ENCODE assay signal across 11 cellular contexts in the genomic region with DNA sequence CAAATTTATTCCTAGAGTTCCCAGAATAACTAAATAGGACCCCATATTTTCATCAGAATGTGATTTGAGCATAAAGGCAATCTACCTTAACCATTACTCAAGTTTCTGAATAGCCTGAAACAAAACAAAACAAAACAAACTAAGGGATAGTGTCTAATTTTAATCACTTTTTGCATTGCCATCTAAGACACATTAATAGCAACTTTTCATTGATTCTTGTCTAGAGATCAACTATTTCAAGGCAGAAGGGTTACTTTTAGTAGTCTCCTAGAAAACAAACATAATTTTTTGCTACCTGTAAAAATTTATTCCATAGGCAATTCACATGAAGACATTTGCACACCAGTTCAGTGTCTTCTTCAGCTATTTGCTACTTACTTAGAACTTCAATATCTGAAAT.
A peak's percentile ranks its signal among the peaks of the same experiment; 100 is the strongest.
DNase-seq lines count a peak whose midpoint lies in the region; ATAC-seq and TF ChIP-seq lines count a peak whose summit lies in the region.
"Had no signal": no experiment of that assay in that cellular context is flagged by ENCODE, and none has a peak within 500 bp of the region (broad histone marks: within the 10 kb centered on the region; RNA-seq: fewer than 3 reads in every experiment).

No MANE protein-coding gene starts in this region.

- H3K9ac ChIP-seq in HCT116 (ENCODE audit: low read length) (no peak overlapping the region), adipocyte (ENCODE audit: low read length) (peak overlapping the region; percentile 19)
- H3K9ac ChIP-seq: BLaER1, GM23248 had no signal

- H3K4me1 ChIP-seq in HCT116 (ENCODE audit: control insufficient read depth in 1 of 2, insufficient read depth in 2 of 2, low read length in 2 of 2) = peaks cover 0 to 9% of the 10 kb centered on the region in 2 experiments; a peak in 2 of 4 replicates
- peaks cover 22% of the 10 kb centered on the region for H3K4me1 ChIP-seq in adipocyte (ENCODE audit: control insufficient read depth, insufficient read depth, low read length)
- no peaks in the 10 kb centered on the region for H3K4me1 ChIP-seq in tibial artery
- no peaks in the 10 kb centered on the region for H3K4me1 ChIP-seq in osteoblast (ENCODE audit: insufficient read depth, low read length)
- H3K4me1 ChIP-seq: BLaER1, Caco-2 had no signal

- no peak for DNase-seq in Calu3
- no peak for DNase-seq in HCT116 (ENCODE audit: low read depth, low spot score)
- no peak for DNase-seq in adipocyte (ENCODE audit: low read depth)
- DNase-seq in myocyte (ENCODE audit: low read depth) = peak; percentile 27
- no peak for DNase-seq in NCI-H128 (lab: John Stamatoyannopoulos, UW; ENCODE audit: unreplicated experiment)
- no peak for DNase-seq in tibial artery
- no peak for DNase-seq in osteoblast (ENCODE audit: insufficient read length, low spot score, missing footprints)

- H3K9me3 Mint-ChIP-seq in Calu3 (ENCODE audit: low read depth, unreplicated experiment) = no peaks in the 10 kb centered on the region
- H3K9me3 Mint-ChIP-seq: CD8-positive, alpha-beta memory T cell had no signal

- H3K27me3 Mint-ChIP-seq in Calu3 (ENCODE audit: unreplicated experiment) = no peaks in the 10 kb centered on the region

- no peaks in the 10 kb centered on the region for H3K9me2 ChIP-seq in HCT116 (ENCODE audit: insufficient read depth)

- CTCF ChIA-PET in Calu3 (lab: Charles Lee) = interaction anchor here (0.5 to 3.6 kb wide), 20 partner anchors 11 to 290 kb away, joined by 3 to 29 read pairs (median 6); a partner anchor contains a TSS
- CTCF ChIA-PET in HCT116 (lab: Charles Lee) = interaction anchor here (0.7 to 4.8 kb wide), 34 partner anchors 10 to 388 kb away, joined by 3 to 70 read pairs (median 5); a partner anchor contains a TSS

- TF ChIP-seq POLR2A in HCT116 (IDR thresholded peaks at IDR 0.05; ENCODE audit: borderline replicate concordance, extremely low read depth, insufficient read depth, insufficient read length) = no peak

- no peaks in the 10 kb centered on the region for H3K9me3 ChIP-seq in HCT116 (ENCODE audit: control insufficient read depth in 1 of 2, insufficient read depth in 1 of 2, low read depth in 1 of 2, low read length in 2 of 2)
- H3K9me3 ChIP-seq in adipocyte (ENCODE audit: control insufficient read depth, low read length) = no peaks in the 10 kb centered on the region
- no peaks in the 10 kb centered on the region for H3K9me3 ChIP-seq in tibial artery
- H3K9me3 ChIP-seq in osteoblast (ENCODE audit: low read depth, low read length) = no peaks in the 10 kb centered on the region
- H3K9me3 ChIP-seq: BLaER1, Caco-2 had no signal

- no peak overlapping the region for H3K4me3 Mint-ChIP-seq in Calu3 (ENCODE audit: low read depth, unreplicated experiment)
- H3K4me3 Mint-ChIP-seq: CD8-positive, alpha-beta memory T cell had no signal

- TF ChIP-seq CTCF in Calu3 (IDR thresholded peaks at IDR 0.05; ENCODE audit: unreplicated experiment) (no peak), HCT116 (IDR thresholded peaks at IDR 0.05 in 2 of 3, conservative IDR thresholded peaks at IDR 0.05 in 1 of 3; ENCODE audit: borderline replicate concordance in 1 of 3, insufficient read depth in 1 of 3, low read depth in 2 of 3, low read length in 2 of 3) (no peak), tibial artery (IDR thresholded peaks at IDR 0.05) (no peak), osteoblast (IDR thresholded peaks at IDR 0.05; ENCODE audit: extremely low read depth, low read depth, low read length) (no peak)

- RAD21 ChIA-PET in HCT116 (lab: Charles Lee; ENCODE audit: low non-redundant PET in 1 of 2, low total read pairs in 2 of 2, uncharacterized antibody in 2 of 2, unreplicated experiment in 2 of 2) = interaction anchor here (1.3 to 2.0 kb wide), 3 partner anchors 120 to 254 kb away, joined by 3 to 8 read pairs (median 5); no protein-coding TSS in a partner anchor

- peaks cover 8% of the 10 kb centered on the region for H3K4me1 Mint-ChIP-seq in Calu3 (ENCODE audit: low read depth, unreplicated experiment)

- intact Hi-C loops in Calu3 (cut with micrococcal nuclease; ENCODE audit: unreplicated experiment) (loop anchor here (5.0 to 10.0 kb wide), 3 partner anchors 73 to 310 kb away; no protein-coding TSS in a partner anchor), HCT116 (cut with micrococcal nuclease) (loop anchor here (10.0 kb wide), 1 partner anchor 310 kb away; no protein-coding TSS in a partner anchor), tibial artery (cut with DNase I; ENCODE audit: low total_unique reads) (loop anchor here (5.0 kb wide), 1 partner anchor 287 kb away; no protein-coding TSS in a partner anchor)

- H3K4me3 ChIP-seq in HCT116 (replicated peaks in 1 of 2; ENCODE audit: low read depth in 1 of 2, low read length in 2 of 2) = no peak overlapping the region
- H3K4me3 ChIP-seq in adipocyte (ENCODE audit: low read length) = no peak overlapping the region
- H3K4me3 ChIP-seq in tibial artery = no peak overlapping the region
- H3K4me3 ChIP-seq in osteoblast (ENCODE audit: insufficient read depth, low read length) = no peak overlapping the region
- H3K4me3 ChIP-seq: BLaER1, GM23248 had no signal

- H3K27ac Mint-ChIP-seq in Calu3 (ENCODE audit: unreplicated experiment) = peak overlapping the region; percentile 30

- BruUV-seq in Calu3 (replicated peaks; lab: Mats Ljungman, UMichigan) (no TSS peak), HCT116 (replicated peaks; lab: Mats Ljungman, UMichigan) (no TSS peak)

- H3K36me3 Mint-ChIP-seq in Calu3 (ENCODE audit: insufficient read depth, unreplicated experiment) = no peaks in the 10 kb centered on the region

- H3K79me2 ChIP-seq in HCT116 (ENCODE audit: insufficient read depth, low read length) = no peaks in the 10 kb centered on the region
- H3K79me2 ChIP-seq in osteoblast (ENCODE audit: insufficient read depth, low read length) = no peaks in the 10 kb centered on the region

- H3K4me2 ChIP-seq in HCT116 (ENCODE audit: low read length) (no peak overlapping the region; the same call in 1 of the 2 replicates), osteoblast (ENCODE audit: insufficient read depth, low read length) (no peak overlapping the region)
- H3K4me2 ChIP-seq: BLaER1 had no signal

- no peak for ATAC-seq in HCT116

- H3K27ac ChIP-seq in HCT116 (ENCODE audit: low read depth, low read length) = no peak overlapping the region
- H3K27ac ChIP-seq in tibial artery = no peak overlapping the region
- H3K27ac ChIP-seq in osteoblast (ENCODE audit: low read depth, low read length) = no peak overlapping the region
- H3K27ac ChIP-seq: BLaER1, GM23248 had no signal

- TF ChIP-seq RAD21 in HCT116 (IDR thresholded peaks at IDR 0.05; ENCODE audit: low read depth) = no peak

- H2AFZ ChIP-seq in HCT116 (ENCODE audit: low read depth, low read length, poor library complexity, severe bottlenecking) (peak overlapping the region; percentile 67), osteoblast (ENCODE audit: low read length) (no peak overlapping the region)
- H2AFZ ChIP-seq: GM23248 had no signal

- H4K20me1 ChIP-seq in HCT116 (ENCODE audit: insufficient read depth) (no peaks in the 10 kb centered on the region), osteoblast (ENCODE audit: insufficient read depth, low read length) (no peaks in the 10 kb centered on the region)

- POLR2A ChIA-PET in HCT116 (lab: Charles Lee) = no interaction called here

- H3K36me3 ChIP-seq in HCT116 (ENCODE audit: control insufficient read depth in 1 of 2, insufficient read depth in 2 of 2, low read length in 2 of 2) (no peaks in the 10 kb centered on the region), adipocyte (ENCODE audit: control insufficient read depth, insufficient read depth, low read length, severe bottlenecking) (no peaks in the 10 kb centered on the region), tibial artery (no peaks in the 10 kb centered on the region), osteoblast (ENCODE audit: insufficient read depth, low read length) (no peaks in the 10 kb centered on the region)
- H3K36me3 ChIP-seq: BLaER1 had no signal

- no peaks in the 10 kb centered on the region for H3K27me3 ChIP-seq in HCT116 (ENCODE audit: insufficient read depth, low read length)
- H3K27me3 ChIP-seq in adipocyte (replicated peaks; ENCODE audit: control insufficient read depth, insufficient read depth, low read length) = no peaks in the 10 kb centered on the region
- peaks cover 0 to 83% of the 10 kb centered on the region in 2 donors for H3K27me3 ChIP-seq in tibial artery
- H3K27me3 ChIP-seq in osteoblast (ENCODE audit: insufficient read depth, low read length) = peaks cover 76% of the 10 kb centered on the region

TF ChIP-seq in HCT116, 20 proteins besides CTCF, POLR2A, EP300 and RAD21 (continues in another document):
- TF ChIP-seq ZNF274 (IDR thresholded peaks at IDR 0.05; ENCODE audit: low read depth, low read length) (no peak), EGR1 (IDR thresholded peaks at IDR 0.05; ENCODE audit: low read depth) (no peak), CBX3 (IDR thresholded peaks at IDR 0.05; ENCODE audit: low read depth) (no peak), ELF1 (IDR thresholded peaks at IDR 0.05; ENCODE audit: borderline replicate concordance, low read depth) (no peak), SIN3A (IDR thresholded peaks at IDR 0.05; ENCODE audit: low read depth) (no peak), POLR2AphosphoS5 (IDR thresholded peaks at IDR 0.05; ENCODE audit: low read depth, low read length) (no peak), SRF (IDR thresholded peaks at IDR 0.05; ENCODE audit: low read depth) (no peak), TCF7L2 (IDR thresholded peaks at IDR 0.05; ENCODE audit: borderline replicate concordance, extremely low read depth, insufficient read depth, insufficient read length) (no peak), SP1 (IDR thresholded peaks at IDR 0.05; ENCODE audit: low read depth) (no peak), EZH2 (IDR thresholded peaks at IDR 0.05) (no peak)
- TF ChIP-seq, protein P1, sequence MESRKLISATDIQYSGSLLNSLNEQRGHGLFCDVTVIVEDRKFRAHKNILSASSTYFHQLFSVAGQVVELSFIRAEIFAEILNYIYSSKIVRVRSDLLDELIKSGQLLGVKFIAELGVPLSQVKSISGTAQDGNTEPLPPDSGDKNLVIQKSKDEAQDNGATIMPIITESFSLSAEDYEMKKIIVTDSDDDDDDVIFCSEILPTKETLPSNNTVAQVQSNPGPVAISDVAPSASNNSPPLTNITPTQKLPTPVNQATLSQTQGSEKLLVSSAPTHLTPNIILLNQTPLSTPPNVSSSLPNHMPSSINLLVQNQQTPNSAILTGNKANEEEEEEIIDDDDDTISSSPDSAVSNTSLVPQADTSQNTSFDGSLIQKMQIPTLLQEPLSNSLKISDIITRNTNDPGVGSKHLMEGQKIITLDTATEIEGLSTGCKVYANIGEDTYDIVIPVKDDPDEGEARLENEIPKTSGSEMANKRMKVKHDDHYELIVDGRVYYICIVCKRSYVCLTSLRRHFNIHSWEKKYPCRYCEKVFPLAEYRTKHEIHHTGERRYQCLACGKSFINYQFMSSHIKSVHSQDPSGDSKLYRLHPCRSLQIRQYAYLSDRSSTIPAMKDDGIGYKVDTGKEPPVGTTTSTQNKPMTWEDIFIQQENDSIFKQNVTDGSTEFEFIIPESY (IDR thresholded peaks at IDR 0.05; ENCODE audit: extremely low read depth, insufficient replicate concordance, low read length) = no peak
- TF ChIP-seq, protein P2, sequence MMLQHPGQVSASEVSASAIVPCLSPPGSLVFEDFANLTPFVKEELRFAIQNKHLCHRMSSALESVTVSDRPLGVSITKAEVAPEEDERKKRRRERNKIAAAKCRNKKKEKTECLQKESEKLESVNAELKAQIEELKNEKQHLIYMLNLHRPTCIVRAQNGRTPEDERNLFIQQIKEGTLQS (IDR thresholded peaks at IDR 0.05) = no peak
